In the genomic region with DNA sequence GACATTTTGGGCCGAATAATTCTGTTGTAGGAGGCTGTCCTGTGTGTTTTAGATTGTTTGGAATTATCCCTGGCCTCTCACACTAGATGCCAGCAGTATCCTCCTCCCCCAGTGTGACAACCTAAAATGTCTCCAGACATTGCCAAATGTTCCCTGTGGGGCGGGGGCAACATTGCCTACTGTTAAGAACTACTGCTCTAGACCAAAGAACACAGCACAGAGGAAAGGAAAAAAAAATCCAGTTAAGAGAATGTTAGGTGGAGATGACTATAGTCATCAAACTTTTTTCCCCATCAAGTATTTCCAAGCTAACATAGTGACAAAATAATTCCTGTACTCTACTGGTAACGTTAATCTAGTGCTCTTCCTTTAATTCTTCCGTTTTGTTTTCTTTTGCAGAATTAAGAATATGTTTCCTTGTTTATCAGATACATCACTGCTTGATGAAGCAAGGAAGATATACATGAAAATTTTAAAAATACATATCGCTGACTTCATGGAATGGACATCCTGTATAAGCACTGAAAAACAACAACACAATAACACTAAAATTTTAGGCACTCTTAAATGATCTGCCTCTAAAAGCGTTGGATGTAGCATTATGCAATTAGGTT, we compare ENCODE assay signal across 1 cellular context.
TF ChIP-seq lines count a peak whose summit lies in the region.

No MANE protein-coding gene starts in this region.

TF ChIP-seq in liver, 16 proteins besides CTCF, POLR2A, EP300 and RAD21 (continued from another document):
- TF ChIP-seq, protein P1, sequence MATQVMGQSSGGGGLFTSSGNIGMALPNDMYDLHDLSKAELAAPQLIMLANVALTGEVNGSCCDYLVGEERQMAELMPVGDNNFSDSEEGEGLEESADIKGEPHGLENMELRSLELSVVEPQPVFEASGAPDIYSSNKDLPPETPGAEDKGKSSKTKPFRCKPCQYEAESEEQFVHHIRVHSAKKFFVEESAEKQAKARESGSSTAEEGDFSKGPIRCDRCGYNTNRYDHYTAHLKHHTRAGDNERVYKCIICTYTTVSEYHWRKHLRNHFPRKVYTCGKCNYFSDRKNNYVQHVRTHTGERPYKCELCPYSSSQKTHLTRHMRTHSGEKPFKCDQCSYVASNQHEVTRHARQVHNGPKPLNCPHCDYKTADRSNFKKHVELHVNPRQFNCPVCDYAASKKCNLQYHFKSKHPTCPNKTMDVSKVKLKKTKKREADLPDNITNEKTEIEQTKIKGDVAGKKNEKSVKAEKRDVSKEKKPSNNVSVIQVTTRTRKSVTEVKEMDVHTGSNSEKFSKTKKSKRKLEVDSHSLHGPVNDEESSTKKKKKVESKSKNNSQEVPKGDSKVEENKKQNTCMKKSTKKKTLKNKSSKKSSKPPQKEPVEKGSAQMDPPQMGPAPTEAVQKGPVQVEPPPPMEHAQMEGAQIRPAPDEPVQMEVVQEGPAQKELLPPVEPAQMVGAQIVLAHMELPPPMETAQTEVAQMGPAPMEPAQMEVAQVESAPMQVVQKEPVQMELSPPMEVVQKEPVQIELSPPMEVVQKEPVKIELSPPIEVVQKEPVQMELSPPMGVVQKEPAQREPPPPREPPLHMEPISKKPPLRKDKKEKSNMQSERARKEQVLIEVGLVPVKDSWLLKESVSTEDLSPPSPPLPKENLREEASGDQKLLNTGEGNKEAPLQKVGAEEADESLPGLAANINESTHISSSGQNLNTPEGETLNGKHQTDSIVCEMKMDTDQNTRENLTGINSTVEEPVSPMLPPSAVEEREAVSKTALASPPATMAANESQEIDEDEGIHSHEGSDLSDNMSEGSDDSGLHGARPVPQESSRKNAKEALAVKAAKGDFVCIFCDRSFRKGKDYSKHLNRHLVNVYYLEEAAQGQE (IDR thresholded peaks at IDR 0.05) = no peak
- no peak for TF ChIP-seq JUND (IDR thresholded peaks at IDR 0.05)
